ENCODE assay signal across 8 cellular contexts in genomic region chr14:23588884-23589598, GRCh38. TPM values are rescaled to one million over a fixed set of nuclear protein-coding genes. Genes with fewer than 3 reads are reported as not detected.
DNase-seq lines count a peak whose midpoint lies in the region; ATAC-seq and TF ChIP-seq lines count a peak whose summit lies in the region.

No MANE protein-coding gene starts in this region.

- peak; percentile 94 for ATAC-seq in GM19351 (IDR thresholded peaks at IDR 0.05; ENCODE audit: unreplicated experiment)
- ATAC-seq in HG03457 (IDR thresholded peaks at IDR 0.05; ENCODE audit: unreplicated experiment), result peak; percentile 91
- peak; percentile 100 for ATAC-seq in left lobe of liver

- H3K27ac ChIP-seq in C4-2B, result no peak overlapping the region; the same call in 1 of the 2 replicates

- TF ChIP-seq CTCF in C4-2B (conservative IDR thresholded peaks at IDR 0.05), result peak; percentile 89

- DNase-seq in NCI-H510A (lab: John Stamatoyannopoulos, UW) (peak; percentile 62), cerebellum (ENCODE audit: low spot score) (peak; percentile 76), left lobe of liver (ENCODE audit: low spot score) (peak; percentile 95)
- DNase-seq in activated CD4-positive, alpha-beta T cell treated with anti-CD3 and anti-CD28 coated beads for 24 hours (ENCODE audit: low read depth in 2 of 2), result peak; percentile 64 to 72
- DNase-seq in stimulated activated CD4-positive, alpha-beta T cell treated with anti-CD3 and anti-CD28 coated beads, Interleukin-4, amount 100 ng/mL, for 24 hours, result peak; percentile 84

RNA-seq across cellular contexts. Expression of gene JPH4, which starts 10.5 kb away (rescaled TPM):
- total RNA-seq in cerebellum (33.3 TPM), left lobe of liver (0.10 TPM)

RNA-seq across cellular contexts. Expression of gene AP1G2, which starts 21.4 kb away (rescaled TPM):
- total RNA-seq in cerebellum (27.5 TPM), left lobe of liver (19.3 TPM)

RNA-seq across cellular contexts. Expression of gene THTPA, which starts 33.0 kb away (rescaled TPM):
- total RNA-seq in cerebellum (10.0 TPM), left lobe of liver (11.1 TPM)

RNA-seq across cellular contexts. Expression of gene ZFHX2, which starts 37.5 kb away (rescaled TPM):
- total RNA-seq in cerebellum, result 4.2 TPM
- total RNA-seq in left lobe of liver, result 0.81 TPM

RNA-seq across cellular contexts. Expression of gene DHRS2, which starts 47.1 kb away (rescaled TPM):
- total RNA-seq in cerebellum (0.27 TPM), left lobe of liver (6.2 TPM)

Comparison
In these comparisons a context has a peak if more than half of its experiments do, and no peak if none do; other contexts are left out.
1. RNA of gene JPH4, which starts 10.5 kb away (total RNA-seq): 33.3 TPM in cerebellum (single experiment); 0.10 TPM in left lobe of liver (single experiment); every median in the first group is over 10 times any median in the second.
2. Peak in every context shown above with its lines, with median percentiles within 50 percentile points of each other: ATAC-seq and DNase-seq.